Comparison of ENCODE assay signal across 25 cellular contexts in the genomic region with DNA sequence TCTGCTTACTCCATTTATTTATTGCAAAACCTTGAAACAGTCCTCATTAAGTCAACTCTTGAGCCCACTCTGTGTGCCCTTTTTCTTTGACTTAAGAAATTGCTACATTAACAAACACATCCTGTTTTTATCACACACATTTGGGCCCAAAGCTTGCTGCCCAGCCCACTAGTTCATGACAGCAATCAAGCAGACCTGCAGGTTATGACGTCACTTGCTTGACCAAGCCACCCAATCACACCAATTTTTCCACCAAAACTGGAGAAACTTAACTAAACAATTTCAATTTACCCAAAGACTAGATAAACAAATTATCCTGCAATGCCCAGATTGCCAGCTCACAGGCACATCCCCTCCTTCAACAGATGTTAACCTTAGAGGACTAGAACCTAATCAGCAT.
"Had no signal": no experiment of that assay in that cellular context is flagged by ENCODE, and none has a peak within 500 bp of the region (broad histone marks: within the 10 kb centered on the region; RNA-seq: fewer than 3 reads in every experiment).

No MANE protein-coding gene starts in this region.

- H2AFZ ChIP-seq: neural progenitor cell had no signal

- ATAC-seq: naive thymus-derived CD4-positive, alpha-beta T cell; natural killer cell; pancreas; psoas muscle; right cardiac atrium; right lobe of liver; stimulated activated memory B cell treated with anti-CD40 and anti-IgM and Interleukin-4, amounts not matched to agents 10 μg/mL and 1 μg/mL and 100 μg/mL, for 72 hours; stimulated activated naive CD8-positive, alpha-beta T cell treated with anti-CD3 and anti-CD28 coated beads, Interleukin-15, amount 100 ng/mL, for 72 hours; stimulated activated naive CD8-positive, alpha-beta T cell treated with anti-CD3 and anti-CD28 coated beads, Interleukin-15, Interleukin-2, amounts not matched to agents 100 U/mL and 50 U/mL, for 24 hours; upper lobe of right lung had no signal

- FAIRE-seq: pancreas, small intestine had no signal

- H3K4me1 ChIP-seq: pancreas, psoas muscle, right lobe of liver, sigmoid colon, suprapubic skin, testis, tibial artery, transverse colon, upper lobe of right lung, uterus had no signal

- DNase-seq: naive thymus-derived CD4-positive, alpha-beta T cell; natural killer cell; pancreas; psoas muscle; right cardiac atrium; right lobe of liver; sigmoid colon; small intestine; stimulated activated CD4-positive, alpha-beta T cell treated with anti-CD3 and anti-CD28 coated beads, Interleukin-15, amount 100 ng/mL, for 24 hours; stimulated activated CD4-positive, alpha-beta T cell treated with anti-CD3 and anti-CD28 coated beads, Interleukin-2, amount 100 ng/mL, for 24 hours; stimulated activated CD4-positive, alpha-beta T cell treated with anti-CD3 and anti-CD28 coated beads, Interleukin-2, amount 100 ng/mL, for 48 hours; stimulated activated CD4-positive, alpha-beta T cell treated with anti-CD3 and anti-CD28 coated beads, Interleukin-4, amount 100 ng/mL, for 24 hours; stimulated activated CD8-positive, alpha-beta memory T cell treated with anti-CD3 and anti-CD28 coated beads, Interleukin-4, amount 100 ng/mL, for 48 hours; stimulated activated naive CD4-positive, alpha-beta T cell; stimulated activated naive CD8-positive, alpha-beta T cell treated with anti-CD3 and anti-CD28 coated beads, Interleukin-15, amount 100 ng/mL, for 72 hours; stimulated activated naive CD8-positive, alpha-beta T cell treated with anti-CD3 and anti-CD28 coated beads, Interleukin-15, Interleukin-2, amounts not matched to agents 100 U/mL and 50 U/mL, for 24 hours; substantia nigra; testis; tibial artery; transverse colon; upper lobe of right lung; uterus had no signal

- H3K9me3 ChIP-seq: pancreas, psoas muscle, right lobe of liver, sigmoid colon, testis, tibial artery, transverse colon, upper lobe of right lung, uterus had no signal

- H3K9ac ChIP-seq: neural progenitor cell had no signal

- H3K4me2 ChIP-seq: neural progenitor cell had no signal

- H3K4me3 ChIP-seq: neural progenitor cell, pancreas, psoas muscle, right lobe of liver, sigmoid colon, suprapubic skin, testis, tibial artery, transverse colon, upper lobe of right lung, uterus had no signal

- H3K27me3 ChIP-seq: neural progenitor cell, pancreas, right lobe of liver, sigmoid colon, suprapubic skin, testis, tibial artery, transverse colon, upper lobe of right lung, uterus had no signal

- H3K27ac ChIP-seq: neural progenitor cell, pancreas, psoas muscle, right lobe of liver, sigmoid colon, suprapubic skin, testis, tibial artery, transverse colon, upper lobe of right lung, uterus had no signal

- H3K36me3 ChIP-seq: neural progenitor cell, pancreas, right lobe of liver, sigmoid colon, suprapubic skin, tibial artery, transverse colon, upper lobe of right lung, uterus had no signal
